In the genomic region with DNA sequence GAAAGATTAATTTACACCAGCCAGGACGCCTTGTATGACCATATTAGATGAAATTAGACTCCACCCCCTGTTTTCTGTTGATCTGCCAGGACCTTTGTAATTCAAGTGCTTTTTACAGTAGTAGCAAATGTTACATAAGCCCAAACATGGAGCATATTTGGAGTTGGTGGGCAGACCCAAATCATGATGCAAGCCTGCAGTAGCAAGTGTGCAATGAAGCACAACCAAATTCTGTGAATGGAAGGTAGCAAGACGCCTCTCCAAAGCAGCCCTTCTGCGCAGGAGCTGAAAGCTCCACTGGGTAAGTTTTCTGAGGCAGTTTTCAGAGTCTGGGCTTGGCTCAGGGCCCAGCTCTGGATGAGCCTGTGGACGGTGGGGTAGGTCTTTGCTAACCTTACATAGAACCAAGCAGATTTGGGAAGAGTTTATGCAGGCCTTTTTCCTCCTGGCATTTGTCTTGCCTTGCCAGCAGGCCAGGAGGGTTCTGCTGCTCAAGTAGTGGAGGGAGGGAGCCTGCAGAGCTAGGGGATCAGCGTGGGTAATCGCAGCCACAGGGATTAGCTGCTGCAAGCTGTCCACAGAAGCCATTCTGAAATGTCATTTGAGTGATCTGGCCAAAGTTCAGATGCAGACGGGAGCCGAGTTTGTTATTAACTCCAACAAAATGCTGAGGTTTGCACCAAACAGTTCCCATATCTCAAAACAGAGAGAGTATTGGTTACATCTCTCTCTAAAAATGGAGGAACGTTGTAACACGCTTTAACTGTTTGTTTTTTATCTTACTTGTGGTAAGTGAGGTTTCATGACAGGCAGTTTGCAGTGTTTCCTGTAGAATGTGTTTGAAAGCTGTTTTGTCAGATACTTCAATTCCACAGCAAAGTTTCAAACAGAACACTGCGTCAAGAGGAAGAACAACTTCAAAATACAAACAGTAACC, we compare ENCODE assay signal across 9 cellular contexts. TPM values are rescaled to one million over a fixed set of nuclear protein-coding genes. Genes with fewer than 3 reads are reported as not detected.
DNase-seq lines count a peak whose midpoint lies in the region; ATAC-seq, FAIRE-seq and TF ChIP-seq lines count a peak whose summit lies in the region.
"Had no signal": no experiment of that assay in that cellular context is flagged by ENCODE, and none has a peak within 500 bp of the region (broad histone marks: within the 10 kb centered on the region; RNA-seq: fewer than 3 reads in every experiment).

No MANE protein-coding gene starts in this region.

- H3K4me1 Mint-ChIP-seq in activated T-helper 1 cell treated with anti-CD3 and anti-CD28 coated beads, Interleukin-12 subunit alpha, Interleukin-12 subunit beta, Interleukin-2, Interleukin-4 antibody, amounts not matched to agents 30 ng/mL and 10 ng/mL and 1 ng/mL, durations not matched to agents 14 hours and 24 hours and 36 hours (ENCODE audit: low read depth): peaks cover 94% of the 10 kb centered on the region

- no peaks in the 10 kb centered on the region for H3K9me3 Mint-ChIP-seq in activated T-helper 1 cell treated with anti-CD3 and anti-CD28 coated beads, Interleukin-12 subunit alpha, Interleukin-12 subunit beta, Interleukin-2, Interleukin-4 antibody, amounts not matched to agents 30 ng/mL and 10 ng/mL and 1 ng/mL, durations not matched to agents 14 hours and 24 hours and 36 hours

- peak; percentile 48 for DNase-seq in activated T-cell treated with anti-CD3 and anti-CD28 coated beads, Interleukin-2, amount 50 U/mL, for 1 hour
- DNase-seq in activated T-cell treated with anti-CD3 and anti-CD28 coated beads for 4 hours (no peak), NCI-H2029 (lab: John Stamatoyannopoulos, UW) (peak; percentile 53), fibroblast of villous mesenchyme (ENCODE audit: low read depth) (peak; percentile 79), pancreas (peak in 5 of 6 donors; percentile 51 to 68 (median 57)), urothelium cell line (ENCODE audit: low spot score) (no peak)
- peak; percentile 33 for DNase-seq in activated T-helper 1 cell treated with anti-CD3 and anti-CD28 coated beads, Interleukin-12 subunit alpha, Interleukin-12 subunit beta, Interleukin-2, Interleukin-4 antibody, amounts not matched to agents 30 ng/mL and 10 ng/mL and 1 ng/mL, durations not matched to agents 14 hours and 24 hours and 36 hours (ENCODE audit: low spot score)

- no peaks in the 10 kb centered on the region for H3K36me3 ChIP-seq in pancreas

- intact Hi-C loops in activated T-helper 1 cell treated with anti-CD3 and anti-CD28 coated beads, Interleukin-12 subunit alpha, Interleukin-12 subunit beta, Interleukin-2, Interleukin-4 antibody, amounts not matched to agents 30 ng/mL and 10 ng/mL and 1 ng/mL, durations not matched to agents 14 hours and 24 hours and 36 hours (cut with micrococcal nuclease): loop anchor here (1.0 to 5.0 kb wide), 4 partner anchors 11 to 106 kb away; partner anchors contain the start of genes ATXN7 and THOC7
- intact Hi-C loops in pancreas (cut with DNase I): no loop called here

- H3K9me3 ChIP-seq in pancreas: no peaks in the 10 kb centered on the region

- H3K4me3 ChIP-seq in fibroblast of villous mesenchyme (ENCODE audit: low read depth, low read length): peak overlapping the region; percentile 32
- peak overlapping the region; percentile 0 to 41 (median 23) for H3K4me3 ChIP-seq in pancreas

- peaks cover 9% of the 10 kb centered on the region for H3K36me3 Mint-ChIP-seq in activated T-helper 1 cell treated with anti-CD3 and anti-CD28 coated beads, Interleukin-12 subunit alpha, Interleukin-12 subunit beta, Interleukin-2, Interleukin-4 antibody, amounts not matched to agents 30 ng/mL and 10 ng/mL and 1 ng/mL, durations not matched to agents 14 hours and 24 hours and 36 hours (ENCODE audit: low read depth)

- peak overlapping the region; percentile 33 to 90 (median 84) for H3K27ac ChIP-seq in pancreas

- no peak for TF ChIP-seq CTCF in fibroblast of villous mesenchyme (IDR thresholded peaks at IDR 0.05; ENCODE audit: insufficient read depth, low read depth, low read length)
- no peak for TF ChIP-seq CTCF in pancreas (IDR thresholded peaks at IDR 0.05)

- peak overlapping the region; percentile 92 for H3K27ac Mint-ChIP-seq in activated T-helper 1 cell treated with anti-CD3 and anti-CD28 coated beads, Interleukin-12 subunit alpha, Interleukin-12 subunit beta, Interleukin-2, Interleukin-4 antibody, amounts not matched to agents 30 ng/mL and 10 ng/mL and 1 ng/mL, durations not matched to agents 14 hours and 24 hours and 36 hours

- H3K4me1 ChIP-seq in pancreas: peaks cover 41 to 90% (median 78%) of the 10 kb centered on the region in 3 donors

- no peaks in the 10 kb centered on the region for H3K27me3 Mint-ChIP-seq in activated T-helper 1 cell treated with anti-CD3 and anti-CD28 coated beads, Interleukin-12 subunit alpha, Interleukin-12 subunit beta, Interleukin-2, Interleukin-4 antibody, amounts not matched to agents 30 ng/mL and 10 ng/mL and 1 ng/mL, durations not matched to agents 14 hours and 24 hours and 36 hours (ENCODE audit: insufficient read depth)

- FAIRE-seq in pancreas (lab: Jason Lieb, UNC) (peak; percentile 9), urothelium cell line (lab: Jason Lieb, UNC) (no peak)

- peak overlapping the region; percentile 81 for H3K4me3 Mint-ChIP-seq in activated T-helper 1 cell treated with anti-CD3 and anti-CD28 coated beads, Interleukin-12 subunit alpha, Interleukin-12 subunit beta, Interleukin-2, Interleukin-4 antibody, amounts not matched to agents 30 ng/mL and 10 ng/mL and 1 ng/mL, durations not matched to agents 14 hours and 24 hours and 36 hours

- ATAC-seq in HG02763 (IDR thresholded peaks at IDR 0.05; ENCODE audit: unreplicated experiment) (peak; percentile 55), pancreas (peak; percentile 71 to 78 (median 72))

- H3K27me3 ChIP-seq in pancreas: no peaks in the 10 kb centered on the region

- 2 to 3% methylated on average over 11 of the region's 11 CpGs for WGBS in pancreas, 2 donors

RNA-seq across cellular contexts. Expression of gene PSMD6, which starts 55.4 kb away (rescaled TPM):
- total RNA-seq in activated T-helper 1 cell treated with anti-CD3 and anti-CD28 coated beads, Interleukin-12 subunit alpha, Interleukin-12 subunit beta, Interleukin-2, Interleukin-4 antibody, amounts not matched to agents 30 ng/mL and 10 ng/mL and 1 ng/mL, durations not matched to agents 14 hours and 24 hours and 36 hours: 133 and 137 TPM in 2 replicates
- 101 TPM in 2 replicates for total RNA-seq in fibroblast of villous mesenchyme
- 100 to 1,000 TPM in 4 of 6 donors, 10 to 100 TPM in 2; 73.7 to 220 (median 134) TPM for total RNA-seq in pancreas
- polyA plus RNA-seq in pancreas: 100 to 1,000 TPM; 103 to 106 TPM

RNA-seq across cellular contexts. Expression of gene SCAANT1, which starts 55.8 kb away (rescaled TPM):
- not detected in 2 replicates for total RNA-seq in activated T-helper 1 cell treated with anti-CD3 and anti-CD28 coated beads, Interleukin-12 subunit alpha, Interleukin-12 subunit beta, Interleukin-2, Interleukin-4 antibody, amounts not matched to agents 30 ng/mL and 10 ng/mL and 1 ng/mL, durations not matched to agents 14 hours and 24 hours and 36 hours
- total RNA-seq in fibroblast of villous mesenchyme (not detected in 2 replicates), pancreas (not detected)
- polyA plus RNA-seq in pancreas: not detected
- polyA plus RNA-seq: neural cell had no signal

Comparison
In these comparisons a context has a peak if more than half of its experiments do, and no peak if none do; other contexts are left out.
1. DNase-seq: peak in activated T-cell treated with anti-CD3 and anti-CD28 coated beads, Interleukin-2, amount 50 U/mL, for 1 hour (single experiment), NCI-H2029 (single experiment), activated T-helper 1 cell treated with anti-CD3 and anti-CD28 coated beads, Interleukin-12 subunit alpha, Interleukin-12 subunit beta, Interleukin-2, Interleukin-4 antibody, amounts not matched to agents 30 ng/mL and 10 ng/mL and 1 ng/mL, durations not matched to agents 14 hours and 24 hours and 36 hours (single experiment), fibroblast of villous mesenchyme (single experiment) and pancreas (5 of 6); none in activated T-cell treated with anti-CD3 and anti-CD28 coated beads for 4 hours (single experiment) and urothelium cell line (single experiment).